ENCODE assay signal across 1 cellular context in genomic region chr11:102229510-102230119, GRCh38.
TF ChIP-seq lines count a peak whose summit lies in the region.

No MANE protein-coding gene starts in this region.

TF ChIP-seq in HepG2, 621 proteins besides CTCF, POLR2A, EP300 and RAD21 (continued from another document and continues in another):
- TF ChIP-seq PAXIP1 (CRISPR knock-in tag; conservative IDR thresholded peaks at IDR 0.05), result peak; percentile 58
- no peak for TF ChIP-seq ZNF430 (CRISPR knock-in tag; IDR thresholded peaks at IDR 0.05)
- no peak for TF ChIP-seq ZNF589 (CRISPR knock-in tag; conservative IDR thresholded peaks at IDR 0.05)
- TF ChIP-seq HNF4G (IDR thresholded peaks at IDR 0.05; ENCODE audit: borderline replicate concordance, low read depth, low read length), result peak; percentile 34; the same call in 1 of the 2 replicates
- TF ChIP-seq HNF4G (CRISPR knock-in tag; IDR thresholded peaks at IDR 0.05; ENCODE audit: borderline replicate concordance, low read depth), result no peak
- peak; percentile 46; the same call in 1 of the 2 replicates for TF ChIP-seq MBD4 (IDR thresholded peaks at IDR 0.05; ENCODE audit: borderline replicate concordance, low read length)
- TF ChIP-seq ZNF629 (CRISPR knock-in tag; conservative IDR thresholded peaks at IDR 0.05), result 0 out of 2 replicates have a peak, but pooled peaks have one; percentile 19
- peak; percentile 57; the same call in 1 of the 2 replicates for TF ChIP-seq ZNF644 (CRISPR knock-in tag; IDR thresholded peaks at IDR 0.05; ENCODE audit: low read depth)
- TF ChIP-seq ARNT (IDR thresholded peaks at IDR 0.05), result no peak
- no peak for TF ChIP-seq PRPF4 (IDR thresholded peaks at IDR 0.05; ENCODE audit: low read depth, low read length, poor library complexity, severe bottlenecking)
- TF ChIP-seq RFX3 (CRISPR knock-in tag; IDR thresholded peaks at IDR 0.05), result peak; percentile 30; the same call in 1 of the 2 replicates
- peak; percentile 22; the same call in 1 of the 2 replicates for TF ChIP-seq RXRB (CRISPR knock-in tag; IDR thresholded peaks at IDR 0.05; ENCODE audit: borderline replicate concordance)
- TF ChIP-seq TFE3 (CRISPR knock-in tag; IDR thresholded peaks at IDR 0.05), result no peak
- peak; percentile 30; the same call in 1 of the 2 replicates for TF ChIP-seq SALL1 (CRISPR knock-in tag; IDR thresholded peaks at IDR 0.05)
- no peak for TF ChIP-seq HNRNPLL (IDR thresholded peaks at IDR 0.05; ENCODE audit: low read depth, low read length, poor library complexity, severe bottlenecking)
- TF ChIP-seq ZNF264 (CRISPR knock-in tag; IDR thresholded peaks at IDR 0.05), result 0 out of 2 replicates have a peak, but pooled peaks have one; percentile 22
- no peak for TF ChIP-seq AHR (CRISPR knock-in tag; IDR thresholded peaks at IDR 0.05)
- TF ChIP-seq BCLAF1 (IDR thresholded peaks at IDR 0.05), result no peak
- peak; percentile 63; the same call in 1 of the 2 replicates for TF ChIP-seq HOMEZ (CRISPR knock-in tag; IDR thresholded peaks at IDR 0.05; ENCODE audit: low read depth)
- no peak for TF ChIP-seq ZNF513 (CRISPR knock-in tag; conservative IDR thresholded peaks at IDR 0.05)
- no peak for TF ChIP-seq MTA3 (CRISPR knock-in tag; IDR thresholded peaks at IDR 0.05)
- 0 out of 2 replicates have a peak, but pooled peaks have one; percentile 18 for TF ChIP-seq BCL6 (CRISPR knock-in tag; IDR thresholded peaks at IDR 0.05)
- TF ChIP-seq ZNF460 (CRISPR knock-in tag; IDR thresholded peaks at IDR 0.05; ENCODE audit: borderline replicate concordance), result no peak
- TF ChIP-seq ZFP36L2 (CRISPR knock-in tag; IDR thresholded peaks at IDR 0.05), result no peak
- no peak for TF ChIP-seq SAFB2 (CRISPR knock-in tag; IDR thresholded peaks at IDR 0.05; ENCODE audit: borderline replicate concordance, low read depth)
- no peak for TF ChIP-seq ZBTB21 (CRISPR knock-in tag; IDR thresholded peaks at IDR 0.05)
- no peak for TF ChIP-seq SIX1 (CRISPR knock-in tag; IDR thresholded peaks at IDR 0.05; ENCODE audit: borderline replicate concordance)
- TF ChIP-seq MED1 (CRISPR knock-in tag; IDR thresholded peaks at IDR 0.05), result peak; percentile 61
- TF ChIP-seq STAG1 (CRISPR knock-in tag; IDR thresholded peaks at IDR 0.05), result peak; percentile 62
- no peak for TF ChIP-seq KMT2A (CRISPR knock-in tag; IDR thresholded peaks at IDR 0.05)
- TF ChIP-seq DPF2 (CRISPR knock-in tag; IDR thresholded peaks at IDR 0.05; ENCODE audit: borderline replicate concordance, low read depth), result 0 out of 2 replicates have a peak, but pooled peaks have one; percentile 22
- peak; percentile 47; the same call in 1 of the 2 replicates for TF ChIP-seq HOXA3 (CRISPR knock-in tag; IDR thresholded peaks at IDR 0.05)
- TF ChIP-seq GFI1 (CRISPR knock-in tag; IDR thresholded peaks at IDR 0.05; ENCODE audit: borderline replicate concordance), result 0 out of 2 replicates have a peak, but pooled peaks have one; percentile 38
- peak; percentile 41; the same call in 1 of the 2 replicates for TF ChIP-seq AHDC1 (CRISPR knock-in tag; IDR thresholded peaks at IDR 0.05; ENCODE audit: borderline replicate concordance)
- no peak for TF ChIP-seq ZNF737 (CRISPR knock-in tag; IDR thresholded peaks at IDR 0.05; ENCODE audit: borderline replicate concordance)
- TF ChIP-seq PATZ1 (CRISPR knock-in tag; IDR thresholded peaks at IDR 0.05), result 0 out of 2 replicates have a peak, but pooled peaks have one; percentile 10
- TF ChIP-seq DNMT1 (CRISPR knock-in tag; IDR thresholded peaks at IDR 0.05), result no peak
- TF ChIP-seq CHD4 (IDR thresholded peaks at IDR 0.05; ENCODE audit: borderline replicate concordance, low read length), result no peak
- TF ChIP-seq RBM22 (optimal IDR thresholded peaks at IDR 0.05; ENCODE audit: low read length), result peak; percentile 65
- TF ChIP-seq TEAD3 (CRISPR knock-in tag; optimal IDR thresholded peaks at IDR 0.05; ENCODE audit: borderline replicate concordance), result peak; percentile 78
- TF ChIP-seq ZNF546 (CRISPR knock-in tag; conservative IDR thresholded peaks at IDR 0.05), result no peak
- TF ChIP-seq TOPORS (CRISPR knock-in tag; IDR thresholded peaks at IDR 0.05), result no peak
